ENCODE assay signal across 8 cellular contexts in genomic region chr2:199463000-199463692, GRCh38. TPM values are rescaled to one million over a fixed set of nuclear protein-coding genes. Genes with fewer than 3 reads are reported as not detected.
A peak's percentile ranks its signal among the peaks of the same experiment; 100 is the strongest.
DNase-seq lines count a peak whose midpoint lies in the region; ATAC-seq and TF ChIP-seq lines count a peak whose summit lies in the region.

No MANE protein-coding gene starts in this region.

- H3K9me3 ChIP-seq in T-helper 17 cell (ENCODE audit: control insufficient read depth, low read length, poor library complexity, severe bottlenecking) = peaks cover 11% of the 10 kb centered on the region
- H3K9me3 ChIP-seq in duodenal mucosa (ENCODE audit: control insufficient read depth in 1 of 2, low read length in 2 of 2) = no peaks in the 10 kb centered on the region
- no peaks in the 10 kb centered on the region for H3K9me3 ChIP-seq in right lobe of liver

- H3K4me3 ChIP-seq in GM12864 (ENCODE audit: low read depth, low read length) = no peak overlapping the region
- peak overlapping the region; percentile 62 to 63 for H3K4me3 ChIP-seq in duodenal mucosa (ENCODE audit: low read depth in 1 of 2, low read length in 2 of 2)
- H3K4me3 ChIP-seq in right lobe of liver = peak overlapping the region; percentile 35 to 49 (median 49)

- H3K27ac Mint-ChIP-seq in IgD-negative memory B cell (peak overlapping the region; percentile 12 to 90 (median 67)), T-helper 17 cell (peak overlapping the region; percentile 75)

- peak; percentile 52 for TF ChIP-seq CTCF in GM12864 (IDR thresholded peaks at IDR 0.05; ENCODE audit: low read depth, low read length, missing control alignments)
- peak; percentile 69 to 86 (median 78) for TF ChIP-seq CTCF in right lobe of liver (IDR thresholded peaks at IDR 0.05)

- DNase-seq in A172 (ENCODE audit: low spot score) (peak; percentile 56), GM12864 (ENCODE audit: low read depth) (no peak), T-helper 17 cell (peak in 1 of 3 donors; percentile 42), right lobe of liver (peak; percentile 79 to 82 (median 80)), NCI-H146 (lab: John Stamatoyannopoulos, UW) (no peak)
- DNase-seq in stimulated activated CD8-positive, alpha-beta memory T cell treated with anti-CD3 and anti-CD28 coated beads, Interleukin-4, amount 100 ng/mL, for 48 hours = peak; percentile 82

- H3K36me3 ChIP-seq in duodenal mucosa (ENCODE audit: control insufficient read depth in 1 of 2, insufficient read depth in 2 of 2, low read length in 2 of 2) = no peaks in the 10 kb centered on the region
- H3K36me3 ChIP-seq in right lobe of liver = no peaks in the 10 kb centered on the region

- H3K9ac ChIP-seq in duodenal mucosa (ENCODE audit: low read depth in 1 of 2, low read length in 2 of 2) = no peak overlapping the region

- no peaks in the 10 kb centered on the region for H3K36me3 Mint-ChIP-seq in IgD-negative memory B cell
- peaks cover 5% of the 10 kb centered on the region for H3K36me3 Mint-ChIP-seq in T-helper 17 cell (ENCODE audit: low read depth)

- peaks cover 4 to 20% (median 12%) of the 10 kb centered on the region in 3 donors for H3K9me3 Mint-ChIP-seq in IgD-negative memory B cell

- 2% methylated on average over 16 of the region's 60 CpGs for WGBS in right lobe of liver (ENCODE audit: insufficient coverage, low coverage, low lambda C conversion rate, missing lambda C conversion rate)

- H3K4me1 Mint-ChIP-seq in IgD-negative memory B cell = peaks cover 11 to 18% (median 12%) of the 10 kb centered on the region in 3 donors
- H3K4me1 Mint-ChIP-seq in T-helper 17 cell = peaks cover 13% of the 10 kb centered on the region

- H3K27me3 Mint-ChIP-seq in IgD-negative memory B cell (peaks cover 56% of the 10 kb centered on the region), T-helper 17 cell (peaks cover 58% of the 10 kb centered on the region)

- H3K4me1 ChIP-seq in duodenal mucosa (ENCODE audit: control insufficient read depth in 1 of 2, insufficient read depth in 2 of 2, low read length in 2 of 2) (peaks cover 12 to 17% of the 10 kb centered on the region in 2 donors), right lobe of liver (peaks cover 0 to 27% (median 7%) of the 10 kb centered on the region in 4 donors)

- H3K27me3 ChIP-seq in duodenal mucosa (ENCODE audit: control insufficient read depth in 1 of 2, insufficient read depth in 2 of 2, low read length in 2 of 2) (peaks cover 82 to 86% of the 10 kb centered on the region in 2 donors), right lobe of liver (peaks cover 20 to 61% of the 10 kb centered on the region in 2 donors)

- peak; percentile 59 for ATAC-seq in T-helper 17 cell
- peak; percentile 68 to 77 (median 74) for ATAC-seq in right lobe of liver

- TF ChIP-seq POLR2A in right lobe of liver (IDR thresholded peaks at IDR 0.05) = no peak

- H3K4me3 Mint-ChIP-seq in IgD-negative memory B cell (peak overlapping the region in 1 of 4 donors; percentile 6), T-helper 17 cell (peak overlapping the region; percentile 62)

- intact Hi-C loops in right lobe of liver (cut with DNase I) = no loop called here

- no peak overlapping the region for H3K27ac ChIP-seq in duodenal mucosa (ENCODE audit: low read depth, low read length)
- no peak overlapping the region for H3K27ac ChIP-seq in right lobe of liver

RNA-seq across cellular contexts. Expression of gene SATB2, which starts 5.4 kb away (rescaled TPM):
- 8.8 and 10.2 TPM in 2 replicates for total RNA-seq in A172 (2014; rRNA removed; shearing (Covaris generic))
- polyA plus RNA-seq in IgD-negative memory B cell = not detected
- total RNA-seq in T-helper 17 cell (under 1 TPM; 0.05 to 0.29 TPM), right lobe of liver (1 to 10 TPM; 3.3 to 8.5 (median 6.0) TPM)

Comparison
In these comparisons a context has a peak if more than half of its experiments do, and no peak if none do; other contexts are left out.
1. DNase-seq: peak in A172 (single experiment), right lobe of liver (3 of 3) and stimulated activated CD8-positive, alpha-beta memory T cell treated with anti-CD3 and anti-CD28 coated beads, Interleukin-4, amount 100 ng/mL, for 48 hours (single experiment); none in GM12864 (single experiment) and NCI-H146 (single experiment).